24 cellular contexts compared by ENCODE assay signal in genomic region chr9:1989500-1989899, GRCh38.
"Had no signal": no experiment of that assay in that cellular context is flagged by ENCODE, and none has a peak within 500 bp of the region (broad histone marks: within the 10 kb centered on the region; RNA-seq: fewer than 3 reads in every experiment).

No MANE protein-coding gene starts in this region.

- DNase-seq: colonic mucosa; cortex of kidney; dermis blood vessel endothelial cell; dorsolateral prefrontal cortex; effector CD4-positive, alpha-beta T cell; effector CD8-positive, alpha-beta T cell; effector memory CD4-positive, alpha-beta T cell; effector memory CD8-positive, alpha-beta T cell; erythroblast; esophagus squamous epithelium; foreskin fibroblast; foreskin keratinocyte; foreskin melanocyte; gastrocnemius medialis; glutamatergic neuron; head of caudate nucleus; heart left ventricle; heart right ventricle had no signal

- H3K9me3 Mint-ChIP-seq: dendritic cell treated with granulocyte-macrophage colony-stimulating factor and Interleukin-4, amounts not matched to agents 40 ng/mL and 50 ng/mL, for 4 days; effector memory CD8-positive, alpha-beta T cell had no signal

- H3K9me3 ChIP-seq: colonic mucosa, esophagus muscularis mucosa, esophagus squamous epithelium, gastrocnemius medialis, gastroesophageal sphincter had no signal

- H3K4me3 Mint-ChIP-seq: dendritic cell treated with granulocyte-macrophage colony-stimulating factor and Interleukin-4, amounts not matched to agents 40 ng/mL and 50 ng/mL, for 4 days; effector memory CD8-positive, alpha-beta T cell had no signal

- H3K36me3 ChIP-seq: colonic mucosa, esophagus muscularis mucosa, esophagus squamous epithelium, gastrocnemius medialis, gastroesophageal sphincter, heart left ventricle, heart right ventricle had no signal

- H3K4me1 ChIP-seq: colonic mucosa, esophagus muscularis mucosa, esophagus squamous epithelium, foreskin keratinocyte, gastrocnemius medialis, gastroesophageal sphincter, heart left ventricle, heart right ventricle had no signal

- H3K27me3 ChIP-seq: colonic mucosa, dorsolateral prefrontal cortex, esophagus muscularis mucosa, esophagus squamous epithelium, foreskin keratinocyte, gastrocnemius medialis, gastroesophageal sphincter, heart left ventricle, heart right ventricle had no signal

- ATAC-seq: effector memory CD8-positive, alpha-beta T cell; esophagus mucosa; foreskin keratinocyte; gastrocnemius medialis; gastroesophageal sphincter; heart left ventricle; heart right ventricle had no signal

- H3K27ac Mint-ChIP-seq: dendritic cell treated with granulocyte-macrophage colony-stimulating factor and Interleukin-4, amounts not matched to agents 40 ng/mL and 50 ng/mL, for 4 days; effector memory CD8-positive, alpha-beta T cell had no signal

- H3K4me3 ChIP-seq: colonic mucosa, coronary artery, dorsolateral prefrontal cortex, esophagus muscularis mucosa, esophagus squamous epithelium, gastrocnemius medialis, gastroesophageal sphincter, heart left ventricle, heart right ventricle had no signal

- H3K27ac ChIP-seq: colonic mucosa, coronary artery, dorsolateral prefrontal cortex, epithelial cell of prostate, esophagus muscularis mucosa, esophagus squamous epithelium, foreskin keratinocyte, gastrocnemius medialis, gastroesophageal sphincter, heart left ventricle, heart right ventricle had no signal
